In the genomic region with DNA sequence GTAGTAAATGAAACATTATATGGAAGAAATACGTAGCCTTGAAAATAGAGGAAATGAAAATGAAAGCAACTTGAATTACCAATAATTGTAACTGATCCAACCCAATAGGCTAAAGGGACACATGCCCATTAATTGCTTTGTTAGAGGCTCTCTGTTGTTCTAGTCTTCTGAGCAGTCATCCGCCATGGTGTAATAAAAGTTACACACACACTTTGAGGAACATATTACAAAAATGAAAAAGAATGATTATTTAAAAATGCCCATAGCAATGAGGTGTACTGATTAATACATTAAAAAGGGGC, we compare ENCODE assay signal across 14 cellular contexts.
DNase-seq lines count a peak whose midpoint lies in the region; ATAC-seq and TF ChIP-seq lines count a peak whose summit lies in the region.
"Had no signal": no experiment of that assay in that cellular context is flagged by ENCODE, and none has a peak within 500 bp of the region (broad histone marks: within the 10 kb centered on the region; RNA-seq: fewer than 3 reads in every experiment).

No MANE protein-coding gene starts in this region.

- no peak overlapping the region for H3K9ac ChIP-seq in IMR-90 (ENCODE audit: low read depth, low read length)

- no peak overlapping the region; the same call in 1 of the 2 replicates for H3K14ac ChIP-seq in IMR-90 (replicated peaks; ENCODE audit: low read depth, low read length)

- H2BK5ac ChIP-seq in IMR-90 (ENCODE audit: low read depth, low read length, poor library complexity, severe bottlenecking): no peak overlapping the region

- no peaks in the 10 kb centered on the region for H3K36me3 Mint-ChIP-seq in immature natural killer cell
- no peaks in the 10 kb centered on the region for H3K36me3 Mint-ChIP-seq in activated CD4-positive, alpha-beta T cell treated with anti-CD3 and anti-CD28 coated beads, Interleukin-2, amount 10 ng/mL, durations not matched to agents 24 days and 14 days (ENCODE audit: low read depth)
- H3K36me3 Mint-ChIP-seq: activated CD4-positive, alpha-beta memory T cell treated with anti-CD3 and anti-CD28 coated beads for 36 hours; CD4-positive, CD25-positive, alpha-beta regulatory T cell had no signal

- no peaks in the 10 kb centered on the region for H4K20me1 ChIP-seq in IMR-90 (ENCODE audit: insufficient read depth, low read length)

- H3K4me3 Mint-ChIP-seq in immature natural killer cell: no peak overlapping the region
- no peak overlapping the region for H3K4me3 Mint-ChIP-seq in activated CD4-positive, alpha-beta T cell treated with anti-CD3 and anti-CD28 coated beads, Interleukin-2, amount 10 ng/mL, durations not matched to agents 24 days and 14 days
- H3K4me3 Mint-ChIP-seq: activated CD4-positive, alpha-beta memory T cell treated with anti-CD3 and anti-CD28 coated beads for 36 hours; activated naive CD4-positive, alpha-beta T cell treated with anti-CD3 and anti-CD28 coated beads for 36 hours; CD4-positive, CD25-positive, alpha-beta regulatory T cell had no signal

- H2AK9ac ChIP-seq in IMR-90 (replicated peaks; ENCODE audit: low read depth, low read length, poor library complexity): no peak overlapping the region

- peaks cover 11% of the 10 kb centered on the region in 2 donors for H3K4me1 Mint-ChIP-seq in immature natural killer cell
- peaks cover 4% of the 10 kb centered on the region for H3K4me1 Mint-ChIP-seq in activated CD4-positive, alpha-beta T cell treated with anti-CD3 and anti-CD28 coated beads, Interleukin-2, amount 10 ng/mL, durations not matched to agents 24 days and 14 days

- H3K27ac ChIP-seq in IMR-90 (ENCODE audit: insufficient read depth, low read length) (no peak overlapping the region), cingulate gyrus (ENCODE audit: low read depth, low read length) (peak overlapping the region; percentile 96), sigmoid colon (peak overlapping the region; percentile 33 to 56 (median 50))

- TF ChIP-seq POLR2A in IMR-90 (IDR thresholded peaks at IDR 0.05; ENCODE audit: low read depth, low read length) (no peak), sigmoid colon (IDR thresholded peaks at IDR 0.05) (no peak)

- H3K9me1 ChIP-seq in IMR-90 (ENCODE audit: insufficient read depth, low read length): 0 out of 2 replicates have a peak, but pooled peaks cover 3% of the 10 kb centered on the region

- H2AFZ ChIP-seq in IMR-90 (replicated peaks; ENCODE audit: low read length, poor library complexity): no peak overlapping the region

- no peak overlapping the region for H2BK20ac ChIP-seq in IMR-90 (ENCODE audit: low read depth, low read length)

- no peak overlapping the region for H2AK5ac ChIP-seq in IMR-90 (ENCODE audit: low read depth, low read length)

- H3K9me3 ChIP-seq in IMR-90 (ENCODE audit: control insufficient read depth, insufficient read depth, low read length) (no peaks in the 10 kb centered on the region), sigmoid colon (no peaks in the 10 kb centered on the region)

- DNase-seq in GM06990 (ENCODE audit: extremely low read depth, insufficient read length) (peak; percentile 23), IMR-90 (no peak), sigmoid colon (no peak), immature natural killer cell (no peak), Ammon's horn (ENCODE audit: low spot score) (no peak)
- DNase-seq in activated CD4-positive, alpha-beta T cell treated with anti-CD3 and anti-CD28 coated beads, Interleukin-2, amount 10 ng/mL, durations not matched to agents 24 days and 14 days: no peak
- DNase-seq: activated CD4-positive, alpha-beta memory T cell treated with anti-CD3 and anti-CD28 coated beads for 36 hours; activated naive CD4-positive, alpha-beta T cell treated with anti-CD3 and anti-CD28 coated beads for 36 hours; CD4-positive, CD25-positive, alpha-beta regulatory T cell; effector memory CD4-positive, alpha-beta T cell; NCI-H1092; NCI-H774 had no signal

- POLR2A ChIA-PET in IMR-90 (lab: Charles Lee; ENCODE audit: unreplicated experiment): interaction anchor here (0.6 kb wide), 1 partner anchor 53 kb away, joined by 3 read pairs; no protein-coding TSS in a partner anchor

- intact Hi-C loops in IMR-90 (cut with micrococcal nuclease): no loop called here
- intact Hi-C loops in sigmoid colon (cut with DNase I): no loop called here
- intact Hi-C loops in activated CD4-positive, alpha-beta T cell treated with anti-CD3 and anti-CD28 coated beads, Interleukin-2, amount 10 ng/mL, durations not matched to agents 24 days and 14 days (cut with micrococcal nuclease): no loop called here

- H3K27ac Mint-ChIP-seq in immature natural killer cell: no peak overlapping the region
- no peak overlapping the region for H3K27ac Mint-ChIP-seq in activated CD4-positive, alpha-beta T cell treated with anti-CD3 and anti-CD28 coated beads, Interleukin-2, amount 10 ng/mL, durations not matched to agents 24 days and 14 days
- H3K27ac Mint-ChIP-seq: activated CD4-positive, alpha-beta memory T cell treated with anti-CD3 and anti-CD28 coated beads for 36 hours; activated naive CD4-positive, alpha-beta T cell treated with anti-CD3 and anti-CD28 coated beads for 36 hours had no signal

- no peak for TF ChIP-seq RAD21 in IMR-90 (IDR thresholded peaks at IDR 0.05; ENCODE audit: low read length)

- H3K27me3 ChIP-seq in GM06990 (replicated peaks; ENCODE audit: control insufficient read depth, insufficient read depth, low read length) (no peaks in the 10 kb centered on the region), IMR-90 (ENCODE audit: control insufficient read depth, insufficient read depth, low read length) (no peaks in the 10 kb centered on the region), sigmoid colon (no peaks in the 10 kb centered on the region)

- ATAC-seq in IMR-90 (ENCODE audit: low read depth) (no peak), HG03045 (IDR thresholded peaks at IDR 0.05; ENCODE audit: unreplicated experiment) (no peak)

- H4K5ac ChIP-seq in IMR-90 (ENCODE audit: low read depth, low read length): peak overlapping the region; percentile 50; the same call in 1 of the 2 replicates

- peak overlapping the region; percentile 74; the same call in 2 of the 3 replicates for H2BK15ac ChIP-seq in IMR-90 (ENCODE audit: low read depth, low read length)

- TF ChIP-seq CTCF in GM06990 (IDR thresholded peaks at IDR 0.05; ENCODE audit: insufficient read depth, low read length, poor library complexity, severe bottlenecking) (no peak), IMR-90 (conservative IDR thresholded peaks at IDR 0.05; ENCODE audit: low read depth, low read length) (no peak), sigmoid colon (IDR thresholded peaks at IDR 0.05) (no peak)

- peak overlapping the region; percentile 63; the same call in 1 of the 2 replicates for H4K91ac ChIP-seq in IMR-90 (ENCODE audit: insufficient read depth, low read depth, low read length)

- TF ChIP-seq EP300 in sigmoid colon (IDR thresholded peaks at IDR 0.05): no peak

- H4K8ac ChIP-seq in IMR-90 (ENCODE audit: low read depth in 2 of 2, low read length in 2 of 2): peak overlapping the region; percentile 68 to 89; a peak in 2 of 4 replicates

- no TSS peak for BruUV-seq in IMR-90 (replicated peaks; lab: Mats Ljungman, UMichigan)

- H3K23ac ChIP-seq in IMR-90 (ENCODE audit: low read depth, low read length): no peak overlapping the region

- H3K36me3 ChIP-seq in GM06990 (ENCODE audit: control insufficient read depth, insufficient read depth, low read length) (no peaks in the 10 kb centered on the region), IMR-90 (ENCODE audit: control insufficient read depth, insufficient read depth, low read length) (no peaks in the 10 kb centered on the region), sigmoid colon (no peaks in the 10 kb centered on the region)

- H3K4me1 ChIP-seq in IMR-90 (ENCODE audit: control insufficient read depth, insufficient read depth, low read length) (peaks cover 5% of the 10 kb centered on the region), sigmoid colon (no peaks in the 10 kb centered on the region)

- dilution Hi-C loops in IMR-90 (cut with HindIII; ENCODE audit: low sequenced_read_pairs, unreplicated experiment): no loop called here

- H3K79me1 ChIP-seq in IMR-90 (ENCODE audit: low read depth in 1 of 2, low read length in 2 of 2): no peaks in the 10 kb centered on the region

- no peak overlapping the region for H3K18ac ChIP-seq in IMR-90 (ENCODE audit: low read depth, low read length)

- no CpG with 5 or more reads among the region's 2 CpGs for WGBS in IMR-90 (ENCODE audit: extremely low coverage in 2 of 2, insufficient read length in 1 of 2), 2 experiments
- WGBS in sigmoid colon, 2 donors: 70 to 88% methylated on average over 2 of the region's 2 CpGs

- H3K4me3 ChIP-seq in GM06990 (replicated peaks; ENCODE audit: low read depth, low read length) (no peak overlapping the region), IMR-90 (ENCODE audit: insufficient read depth, low read depth, low read length) (no peak overlapping the region), sigmoid colon (no peak overlapping the region)

- peak overlapping the region; percentile 51; the same call in 1 of the 2 replicates for H2BK120ac ChIP-seq in IMR-90 (ENCODE audit: low read depth, low read length)

- H3K56ac ChIP-seq in IMR-90 (ENCODE audit: extremely low read depth, insufficient read depth, low read length): no peak overlapping the region

- H3K4ac ChIP-seq in IMR-90 (ENCODE audit: low read depth, low read length): peak overlapping the region; percentile 69

- CTCF ChIA-PET in IMR-90 (lab: Yijun Ruan, JAX): no interaction called here

- no peaks in the 10 kb centered on the region for H3K9me3 Mint-ChIP-seq in immature natural killer cell
- peaks cover 34% of the 10 kb centered on the region for H3K9me3 Mint-ChIP-seq in activated CD4-positive, alpha-beta T cell treated with anti-CD3 and anti-CD28 coated beads, Interleukin-2, amount 10 ng/mL, durations not matched to agents 24 days and 14 days
- H3K9me3 Mint-ChIP-seq: activated CD4-positive, alpha-beta memory T cell treated with anti-CD3 and anti-CD28 coated beads for 36 hours; activated naive CD4-positive, alpha-beta T cell treated with anti-CD3 and anti-CD28 coated beads for 36 hours had no signal

- in situ Hi-C loops in IMR-90 (cut with MboI; ENCODE audit: low sequenced_read_pairs): no loop called here

- peaks cover 0 to 3% (median under 1%) of the 10 kb centered on the region in 3 donors for H3K27me3 Mint-ChIP-seq in immature natural killer cell (ENCODE audit: low read depth in 3 of 3)
- peaks cover 4% of the 10 kb centered on the region for H3K27me3 Mint-ChIP-seq in activated CD4-positive, alpha-beta T cell treated with anti-CD3 and anti-CD28 coated beads, Interleukin-2, amount 10 ng/mL, durations not matched to agents 24 days and 14 days
- H3K27me3 Mint-ChIP-seq: activated CD4-positive, alpha-beta memory T cell treated with anti-CD3 and anti-CD28 coated beads for 36 hours had no signal

- H3K4me2 ChIP-seq in IMR-90 (ENCODE audit: low read depth, low read length): peak overlapping the region; percentile 62; the same call in 1 of the 2 replicates

TF ChIP-seq in IMR-90, 13 proteins besides CTCF, POLR2A, EP300 and RAD21 (continues in another document):
- TF ChIP-seq CEBPB (IDR thresholded peaks at IDR 0.05; ENCODE audit: low read depth, low read length): no peak
- TF ChIP-seq FOS (IDR thresholded peaks at IDR 0.05; ENCODE audit: low read depth, low read length): no peak
